ENCODE assay signal across 18 cellular contexts in the genomic region with DNA sequence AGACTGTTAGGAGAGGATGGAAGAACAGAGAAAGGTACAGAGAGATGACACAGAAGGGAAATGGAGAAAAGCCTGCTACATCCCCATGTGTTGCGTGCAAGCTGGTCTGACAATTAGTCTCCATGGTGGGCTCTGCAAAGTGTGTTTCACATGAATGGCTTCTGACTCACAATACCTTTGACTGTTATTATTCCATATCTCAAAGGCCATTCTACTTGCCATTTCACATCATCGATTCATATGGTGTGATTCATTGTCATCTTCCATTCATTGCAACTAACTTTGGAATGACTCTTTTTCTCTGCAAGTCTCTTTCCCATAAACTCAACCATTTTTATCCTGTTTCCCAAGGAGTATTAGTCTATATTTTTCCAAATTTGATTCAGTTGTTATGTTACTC.
A peak's percentile ranks its signal among the peaks of the same experiment; 100 is the strongest.
DNase-seq lines count a peak whose midpoint lies in the region; ATAC-seq lines count a peak whose summit lies in the region.
"Had no signal": no experiment of that assay in that cellular context is flagged by ENCODE, and none has a peak within 500 bp of the region (broad histone marks: within the 10 kb centered on the region; RNA-seq: fewer than 3 reads in every experiment).

No MANE protein-coding gene starts in this region.

- no peaks in the 10 kb centered on the region for H3K4me1 ChIP-seq in mesendoderm (ENCODE audit: control insufficient read depth, low read depth, low read length)

- no peak overlapping the region for H4K8ac ChIP-seq in mesendoderm (ENCODE audit: low read depth, low read length)

- H3K36me3 Mint-ChIP-seq in stimulated activated effector memory CD8-positive, alpha-beta T cell treated with anti-CD3 and anti-CD28 coated beads, Interleukin-12 subunit alpha, Interleukin-12 subunit beta, amount 100 ng/mL, for 72 hours: no peaks in the 10 kb centered on the region
- H3K36me3 Mint-ChIP-seq: CD4-positive, alpha-beta memory T cell; immature natural killer cell had no signal

- WGBS in mesendoderm (ENCODE audit: extremely low coverage, insufficient coverage, low lambda C conversion rate): no CpG with 5 or more reads among the region's 2 CpGs

- H3K4me3 ChIP-seq in mesendoderm (ENCODE audit: low read length): no peak overlapping the region

- no peaks in the 10 kb centered on the region for H3K27me3 ChIP-seq in mesendoderm (ENCODE audit: insufficient read depth, low read length, poor library complexity)

- DNase-seq in GM04503 (ENCODE audit: low read depth): peak; percentile 77
- DNase-seq in NCI-H226: peak; percentile 35
- DNase-seq in fibroblast of peridontal ligament (ENCODE audit: extremely low read depth): peak; percentile 53
- no peak for DNase-seq in stimulated activated effector memory CD8-positive, alpha-beta T cell treated with anti-CD3 and anti-CD28 coated beads, Interleukin-12 subunit alpha, Interleukin-12 subunit beta, amount 100 ng/mL, for 72 hours (ENCODE audit: low spot score in 2 of 2)
- no peak for DNase-seq in mesendoderm
- no peak for DNase-seq in NCI-H2227 treated with DMSO at 0.1 percent for 48 hours (lab: John Stamatoyannopoulos, UW)
- DNase-seq: amniotic stem cell; CD4-positive, alpha-beta memory T cell; immature natural killer cell; midbrain; NCI-H1694 treated with DMSO at 0.1 percent for 48 hours; NCI-H69; occipital lobe; RPMI8226 had no signal

- H3K4me3 Mint-ChIP-seq in stimulated activated effector memory CD8-positive, alpha-beta T cell treated with anti-CD3 and anti-CD28 coated beads, Interleukin-12 subunit alpha, Interleukin-12 subunit beta, amount 100 ng/mL, for 72 hours: no peak overlapping the region
- H3K4me3 Mint-ChIP-seq: CD4-positive, alpha-beta memory T cell; dendritic cell treated with granulocyte-macrophage colony-stimulating factor and Interleukin-4, amounts not matched to agents 40 ng/mL and 50 ng/mL, for 4 days; immature natural killer cell; T-helper 1 cell treated with Interleukin-12 subunit alpha and Interleukin-12 subunit beta and Interleukin-4 antibody, amounts not matched to agents 30 μg/mL and 1 μg/mL, for 36 hours had no signal

- H2BK120ac ChIP-seq in mesendoderm (ENCODE audit: low read depth, low read length): no peak overlapping the region

- no peak overlapping the region for H3K27ac ChIP-seq in mesendoderm (ENCODE audit: low read depth, low read length)
- H3K27ac ChIP-seq: HL-60 had no signal

- no peak overlapping the region for H4K5ac ChIP-seq in mesendoderm (ENCODE audit: low read length)

- peak; percentile 34 for ATAC-seq in stimulated activated effector memory CD8-positive, alpha-beta T cell treated with anti-CD3 and anti-CD28 coated beads, Interleukin-12 subunit alpha, Interleukin-12 subunit beta, amount 100 ng/mL, for 72 hours
- no peak for ATAC-seq in esophagus mucosa

- H3K9ac ChIP-seq in mesendoderm (ENCODE audit: low read length): no peak overlapping the region

- H2AK5ac ChIP-seq in mesendoderm (ENCODE audit: low read length): no peak overlapping the region

- no peaks in the 10 kb centered on the region for H3K4me1 Mint-ChIP-seq in stimulated activated effector memory CD8-positive, alpha-beta T cell treated with anti-CD3 and anti-CD28 coated beads, Interleukin-12 subunit alpha, Interleukin-12 subunit beta, amount 100 ng/mL, for 72 hours
- H3K4me1 Mint-ChIP-seq: CD4-positive, alpha-beta memory T cell; immature natural killer cell had no signal

- no peak overlapping the region for H2BK5ac ChIP-seq in mesendoderm (ENCODE audit: low read length)

- no peak overlapping the region for H3K4ac ChIP-seq in mesendoderm (ENCODE audit: low read depth, low read length)

- no peak overlapping the region for H3K18ac ChIP-seq in mesendoderm (ENCODE audit: low read length)

- no peak overlapping the region for H2BK15ac ChIP-seq in mesendoderm (replicated peaks; ENCODE audit: low read depth)

- H3K27ac Mint-ChIP-seq in stimulated activated effector memory CD8-positive, alpha-beta T cell treated with anti-CD3 and anti-CD28 coated beads, Interleukin-12 subunit alpha, Interleukin-12 subunit beta, amount 100 ng/mL, for 72 hours: no peak overlapping the region
- H3K27ac Mint-ChIP-seq: CD4-positive, alpha-beta memory T cell; dendritic cell treated with granulocyte-macrophage colony-stimulating factor and Interleukin-4, amounts not matched to agents 40 ng/mL and 50 ng/mL, for 4 days; immature natural killer cell; T-helper 1 cell treated with Interleukin-12 subunit alpha and Interleukin-12 subunit beta and Interleukin-4 antibody, amounts not matched to agents 30 μg/mL and 1 μg/mL, for 36 hours had no signal

- no peak overlapping the region for H3K23ac ChIP-seq in mesendoderm (ENCODE audit: low read length)

- no peaks in the 10 kb centered on the region for H3K79me1 ChIP-seq in mesendoderm (ENCODE audit: low read length)

- H3K36me3 ChIP-seq in mesendoderm (ENCODE audit: control insufficient read depth, insufficient read depth, low read length): no peaks in the 10 kb centered on the region

- no peaks in the 10 kb centered on the region for H3K9me3 Mint-ChIP-seq in stimulated activated effector memory CD8-positive, alpha-beta T cell treated with anti-CD3 and anti-CD28 coated beads, Interleukin-12 subunit alpha, Interleukin-12 subunit beta, amount 100 ng/mL, for 72 hours
- H3K9me3 Mint-ChIP-seq: immature natural killer cell; T-helper 1 cell treated with Interleukin-12 subunit alpha and Interleukin-12 subunit beta and Interleukin-4 antibody, amounts not matched to agents 30 μg/mL and 1 μg/mL, for 36 hours had no signal

- no peak overlapping the region for H3K56ac ChIP-seq in mesendoderm (ENCODE audit: low read length)

- H3K79me2 ChIP-seq in mesendoderm (ENCODE audit: control insufficient read depth, insufficient read depth, low read length): no peaks in the 10 kb centered on the region

- H3K4me2 ChIP-seq in mesendoderm (ENCODE audit: low read length): no peak overlapping the region

Comparison
In these comparisons a context has a peak if more than half of its experiments do, and no peak if none do; other contexts are left out.
1. DNase-seq: peak in GM04503 (single experiment), NCI-H226 (single experiment) and fibroblast of peridontal ligament (single experiment); none in stimulated activated effector memory CD8-positive, alpha-beta T cell treated with anti-CD3 and anti-CD28 coated beads, Interleukin-12 subunit alpha, Interleukin-12 subunit beta, amount 100 ng/mL, for 72 hours (0 of 2), mesendoderm (single experiment) and NCI-H2227 treated with DMSO at 0.1 percent for 48 hours (single experiment).